Comparison of ENCODE assay signal across 1 cellular context in genomic region chr18:75456277-75456676, GRCh38.
TF ChIP-seq lines count a peak whose summit lies in the region.

No MANE protein-coding gene starts in this region.

TF ChIP-seq in GM23338, 12 proteins besides CTCF, POLR2A, EP300 and RAD21 (continued from another document):
- no peak for TF ChIP-seq ZNF462 (CRISPR knock-in tag; IDR thresholded peaks at IDR 0.05)
TF ChIP-seq in GM23338: peak in this region for 0.
